ENCODE assay signal across 9 cellular contexts in the genomic region with DNA sequence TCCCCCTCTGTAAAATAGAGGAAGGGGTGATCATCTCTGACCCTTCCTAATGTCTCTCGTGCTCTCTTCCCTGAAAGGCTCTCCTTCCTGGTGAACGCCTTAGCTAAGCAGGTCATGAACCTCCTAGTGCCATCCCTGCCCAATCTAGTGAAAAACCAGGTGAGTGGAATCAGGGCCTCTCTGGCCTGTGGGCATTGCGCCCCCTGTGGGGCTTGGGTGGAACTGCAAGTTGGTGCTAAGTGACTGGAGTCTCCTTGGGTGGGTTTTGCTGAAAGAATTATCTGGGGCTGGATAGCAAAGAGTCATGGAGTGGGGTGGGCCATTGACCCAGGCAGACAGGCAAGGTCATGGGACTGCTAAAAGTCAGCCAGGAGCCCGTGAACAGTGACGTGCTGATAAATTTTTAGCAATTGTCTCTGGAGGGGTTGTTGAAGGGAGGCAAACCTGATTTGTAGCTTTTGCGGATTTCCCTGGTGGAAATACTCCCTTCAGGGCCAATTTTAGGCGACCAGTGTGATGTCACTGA. TPM values are rescaled to one million over a fixed set of nuclear protein-coding genes. Genes with fewer than 3 reads are reported as not detected.
DNase-seq lines count a peak whose midpoint lies in the region; ATAC-seq and TF ChIP-seq lines count a peak whose summit lies in the region.
"Had no signal": no experiment of that assay in that cellular context is flagged by ENCODE, and none has a peak within 500 bp of the region (broad histone marks: within the 10 kb centered on the region; RNA-seq: fewer than 3 reads in every experiment).

No MANE protein-coding gene starts in this region.

- no peaks in the 10 kb centered on the region for H3K27me3 Mint-ChIP-seq in activated CD4-positive, alpha-beta memory T cell treated with anti-CD3 and anti-CD28 coated beads for 36 hours
- H3K27me3 Mint-ChIP-seq in naive thymus-derived CD8-positive, alpha-beta T cell, result peaks cover 0 to 11% (median 6%) of the 10 kb centered on the region in 5 donors

- intact Hi-C loops in activated CD4-positive, alpha-beta memory T cell treated with anti-CD3 and anti-CD28 coated beads for 36 hours (cut with micrococcal nuclease), result loop anchor here (10.0 kb wide), 1 partner anchor 197 kb away; no protein-coding TSS in a partner anchor
- intact Hi-C loops in dorsolateral prefrontal cortex (cut with DNase I), result loop anchor here (1.0 to 10.0 kb wide), 3 partner anchors 30 to 507 kb away; no protein-coding TSS in a partner anchor

- H3K4me1 Mint-ChIP-seq in activated CD4-positive, alpha-beta memory T cell treated with anti-CD3 and anti-CD28 coated beads for 36 hours (ENCODE audit: low read depth), result no peaks in the 10 kb centered on the region
- peaks cover 0 to 3% (median 0%) of the 10 kb centered on the region in 4 donors for H3K4me1 Mint-ChIP-seq in naive thymus-derived CD8-positive, alpha-beta T cell

- no peak overlapping the region for H3K27ac Mint-ChIP-seq in activated CD4-positive, alpha-beta memory T cell treated with anti-CD3 and anti-CD28 coated beads for 36 hours
- peak overlapping the region in 2 of 10 donors; percentile 61 to 63 for H3K27ac Mint-ChIP-seq in naive thymus-derived CD8-positive, alpha-beta T cell

- POLR2A ChIA-PET in activated CD4-positive, alpha-beta memory T cell treated with anti-CD3 and anti-CD28 coated beads for 36 hours (lab: Charles Lee), result no interaction called here
- POLR2A ChIA-PET in naive thymus-derived CD8-positive, alpha-beta T cell (lab: Charles Lee), result no interaction called here

- H3K27ac ChIP-seq in dorsolateral prefrontal cortex, result peak overlapping the region in 1 of 59 donors; percentile 2
- H3K27ac ChIP-seq: BLaER1 treated with 17β-estradiol and CSF1 and Interleukin-3, amounts not matched to agents 10 nM and 100 nM had no signal

- H3K27me3 ChIP-seq in dorsolateral prefrontal cortex, result peaks cover 0 to 5% (median 0%) of the 10 kb centered on the region in 45 donors
- H3K27me3 ChIP-seq: BLaER1 treated with 17β-estradiol and CSF1 and Interleukin-3, amounts not matched to agents 10 nM and 100 nM had no signal

- DNase-seq in NCI-H146 (lab: John Stamatoyannopoulos, UW) (peak; percentile 44), NCI-H146 treated with DMSO at 0.1 percent for 48 hours (lab: John Stamatoyannopoulos, UW; ENCODE audit: unreplicated experiment) (no peak), NCI-H1694 treated with DMSO at 0.1 percent for 48 hours (lab: John Stamatoyannopoulos, UW) (peak; percentile 24), dorsolateral prefrontal cortex (peak in 8 of 10 donors; percentile 22 to 71 (median 56)), dedifferentiated amniotic fluid mesenchymal stem cell (ENCODE audit: extremely low spot score) (no peak)
- DNase-seq in activated CD4-positive, alpha-beta memory T cell treated with anti-CD3 and anti-CD28 coated beads for 36 hours, result peak; percentile 76
- peak; percentile 31 to 80 (median 60) for DNase-seq in naive thymus-derived CD8-positive, alpha-beta T cell
- peak; percentile 57 for DNase-seq in stimulated activated naive CD4-positive, alpha-beta T cell treated with Interleukin-2 at 50 U/mL for 16 hours (lab: John Stamatoyannopoulos, UW)

- ATAC-seq in naive thymus-derived CD8-positive, alpha-beta T cell, result peak in 1 of 2 donors; percentile 50

- CTCF ChIA-PET in activated CD4-positive, alpha-beta memory T cell treated with anti-CD3 and anti-CD28 coated beads for 36 hours (lab: Charles Lee), result interaction anchor here (0.8 to 3.5 kb wide), 12 partner anchors 9 to 395 kb away, joined by 3 to 18 read pairs (median 6); no protein-coding TSS in a partner anchor

- no peak overlapping the region for H3K4me3 Mint-ChIP-seq in activated CD4-positive, alpha-beta memory T cell treated with anti-CD3 and anti-CD28 coated beads for 36 hours
- no peak overlapping the region for H3K4me3 Mint-ChIP-seq in naive thymus-derived CD8-positive, alpha-beta T cell

- H3K4me3 ChIP-seq in dorsolateral prefrontal cortex, result no peak overlapping the region
- H3K4me3 ChIP-seq: BLaER1 treated with 17β-estradiol and CSF1 and Interleukin-3, amounts not matched to agents 10 nM and 100 nM had no signal

- no peaks in the 10 kb centered on the region for H3K36me3 Mint-ChIP-seq in activated CD4-positive, alpha-beta memory T cell treated with anti-CD3 and anti-CD28 coated beads for 36 hours
- H3K36me3 Mint-ChIP-seq in naive thymus-derived CD8-positive, alpha-beta T cell, result no peaks in the 10 kb centered on the region

- TF ChIP-seq CTCF in dorsolateral prefrontal cortex (IDR thresholded peaks at IDR 0.05 in 54 of 56, conservative IDR thresholded peaks at IDR 0.05 in 2 of 56; ENCODE audit: low read depth in 1 of 56, partially characterized antibody in 56 of 56), result peak; percentile 72 to 96 (median 88)

- no peaks in the 10 kb centered on the region for H3K9me3 Mint-ChIP-seq in activated CD4-positive, alpha-beta memory T cell treated with anti-CD3 and anti-CD28 coated beads for 36 hours
- no peaks in the 10 kb centered on the region for H3K9me3 Mint-ChIP-seq in naive thymus-derived CD8-positive, alpha-beta T cell

RNA-seq across cellular contexts. Expression of a gene that starts 8.9 kb away (rescaled TPM):
- not detected for total RNA-seq in activated CD4-positive, alpha-beta memory T cell treated with anti-CD3 and anti-CD28 coated beads for 36 hours
- total RNA-seq in dorsolateral prefrontal cortex, result not detected
- not detected for total RNA-seq in naive thymus-derived CD8-positive, alpha-beta T cell
- not detected for polyA plus RNA-seq in naive thymus-derived CD8-positive, alpha-beta T cell

RNA-seq across cellular contexts. Expression of a gene that starts 56.1 kb away (rescaled TPM):
- not detected for total RNA-seq in activated CD4-positive, alpha-beta memory T cell treated with anti-CD3 and anti-CD28 coated beads for 36 hours
- total RNA-seq in dorsolateral prefrontal cortex, result not detected
- not detected for total RNA-seq in naive thymus-derived CD8-positive, alpha-beta T cell
- not detected for polyA plus RNA-seq in naive thymus-derived CD8-positive, alpha-beta T cell

Comparison
In these comparisons a context has a peak if more than half of its experiments do, and no peak if none do; other contexts are left out.
1. DNase-seq: peak in NCI-H146 (single experiment), NCI-H1694 treated with DMSO at 0.1 percent for 48 hours (single experiment), activated CD4-positive, alpha-beta memory T cell treated with anti-CD3 and anti-CD28 coated beads for 36 hours (single experiment), dorsolateral prefrontal cortex (8 of 10), naive thymus-derived CD8-positive, alpha-beta T cell (10 of 10) and stimulated activated naive CD4-positive, alpha-beta T cell treated with Interleukin-2 at 50 U/mL for 16 hours (single experiment); none in NCI-H146 treated with DMSO at 0.1 percent for 48 hours (single experiment) and dedifferentiated amniotic fluid mesenchymal stem cell (single experiment).